In the genomic region with DNA sequence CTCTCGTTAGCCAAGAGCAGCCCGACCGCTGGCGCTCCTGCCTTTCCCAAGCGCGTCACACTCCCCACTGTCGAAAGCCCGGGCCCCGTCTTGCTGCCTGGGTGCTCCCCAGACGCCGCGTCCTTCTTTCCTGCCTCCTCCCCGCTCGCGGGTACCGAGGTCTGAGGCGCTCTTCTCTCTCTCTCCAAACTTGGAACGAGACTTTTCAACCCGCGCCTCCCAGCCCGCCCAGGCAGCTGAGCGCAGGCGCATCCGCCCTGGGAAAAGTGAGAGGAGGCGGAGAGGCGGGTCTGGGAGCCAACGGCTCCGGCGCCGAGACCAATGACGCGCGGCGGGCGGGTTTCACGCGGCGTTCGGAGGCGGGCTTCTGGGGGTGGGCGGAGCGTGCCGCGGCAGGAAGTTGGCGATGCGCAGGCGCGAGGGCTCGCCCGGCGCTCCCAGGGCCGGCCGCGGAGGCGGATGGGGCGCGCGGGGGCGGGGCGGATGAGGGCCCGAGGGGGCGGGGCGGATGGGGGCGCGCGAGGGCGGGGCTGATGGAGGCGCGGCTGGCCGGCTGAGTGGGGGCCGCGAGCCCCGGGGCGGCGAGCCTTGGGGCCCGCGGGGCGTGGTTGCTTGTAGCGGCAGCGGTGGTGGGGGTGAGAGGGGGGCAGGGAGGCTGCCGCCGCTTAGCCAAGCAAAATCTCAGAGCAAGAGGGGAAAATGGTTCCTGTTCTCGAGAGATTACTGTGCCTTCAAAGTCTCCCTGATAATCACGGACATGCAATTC, we compare ENCODE assay signal across 1 cellular context.
TF ChIP-seq lines count a peak whose summit lies in the region.

A gene (minus strand): TSS at position 268 of the 766 bp plus-strand sequence. CDS start 309 bp downstream, outside the sequence.

TF ChIP-seq in IMR-90, 13 proteins besides CTCF, POLR2A, EP300 and RAD21 (continued from another document):
- TF ChIP-seq, protein P1, sequence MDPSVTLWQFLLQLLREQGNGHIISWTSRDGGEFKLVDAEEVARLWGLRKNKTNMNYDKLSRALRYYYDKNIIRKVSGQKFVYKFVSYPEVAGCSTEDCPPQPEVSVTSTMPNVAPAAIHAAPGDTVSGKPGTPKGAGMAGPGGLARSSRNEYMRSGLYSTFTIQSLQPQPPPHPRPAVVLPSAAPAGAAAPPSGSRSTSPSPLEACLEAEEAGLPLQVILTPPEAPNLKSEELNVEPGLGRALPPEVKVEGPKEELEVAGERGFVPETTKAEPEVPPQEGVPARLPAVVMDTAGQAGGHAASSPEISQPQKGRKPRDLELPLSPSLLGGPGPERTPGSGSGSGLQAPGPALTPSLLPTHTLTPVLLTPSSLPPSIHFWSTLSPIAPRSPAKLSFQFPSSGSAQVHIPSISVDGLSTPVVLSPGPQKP (IDR thresholded peaks at IDR 0.05; ENCODE audit: borderline replicate concordance, low read depth, low read length) = no peak
- TF ChIP-seq MAFK (IDR thresholded peaks at IDR 0.05; ENCODE audit: low read depth, low read length) (no peak), SMC3 (IDR thresholded peaks at IDR 0.05; ENCODE audit: low read depth, low read length) (no peak), CEBPB (IDR thresholded peaks at IDR 0.05; ENCODE audit: low read depth, low read length) (no peak)
